ENCODE assay signal across 8 cellular contexts in genomic region chr5:136132557-136133415, GRCh38.
A peak's percentile ranks its signal among the peaks of the same experiment; 100 is the strongest.
DNase-seq lines count a peak whose midpoint lies in the region; ATAC-seq lines count a peak whose summit lies in the region.

TSS of gene SMAD5 (plus strand) at chr5:136132845. CDS start at chr5:136153761, 20,916 bp downstream.

- ATAC-seq in GM19025 (IDR thresholded peaks at IDR 0.05; ENCODE audit: low read depth, unreplicated experiment) (peak; percentile 97), HG03280 (IDR thresholded peaks at IDR 0.05; ENCODE audit: unreplicated experiment) (peak; percentile 97)

- H3K27ac ChIP-seq in cingulate gyrus (ENCODE audit: low read depth, low read length): peak within 1 kb of the TSS; percentile 80

- DNase-seq in AG20443 (ENCODE audit: low spot score) (peak; percentile 100), NCI-H446 treated with DMSO at 0.1 percent for 48 hours (lab: John Stamatoyannopoulos, UW) (peak; percentile 83), kidney tubule cell (ENCODE audit: low spot score) (peak; percentile 96)
- peak; percentile 66 to 68 for DNase-seq in activated CD4-positive, alpha-beta T cell treated with anti-CD3 and anti-CD28 coated beads for 4 hours
- DNase-seq in stimulated activated CD4-positive, alpha-beta T cell treated with anti-CD3 and anti-CD28 coated beads, Interleukin-1b, Interleukin-23, amount 100 ng/mL, for 1 hour (ENCODE audit: low read depth in 2 of 2): peak; percentile 13 to 33

Comparison
In these comparisons a context has a peak if more than half of its experiments do, and no peak if none do; other contexts are left out.
1. Peak in every context shown above with its lines: DNase-seq, ATAC-seq and H3K27ac ChIP-seq.
2. DNase-seq: peak in every context shown above with its lines; median percentile 100 in AG20443; 96 in kidney tubule cell; 83 in NCI-H446 treated with DMSO at 0.1 percent for 48 hours; 67 in activated CD4-positive, alpha-beta T cell treated with anti-CD3 and anti-CD28 coated beads for 4 hours; 23 in stimulated activated CD4-positive, alpha-beta T cell treated with anti-CD3 and anti-CD28 coated beads, Interleukin-1b, Interleukin-23, amount 100 ng/mL, for 1 hour.